In the genomic region with DNA sequence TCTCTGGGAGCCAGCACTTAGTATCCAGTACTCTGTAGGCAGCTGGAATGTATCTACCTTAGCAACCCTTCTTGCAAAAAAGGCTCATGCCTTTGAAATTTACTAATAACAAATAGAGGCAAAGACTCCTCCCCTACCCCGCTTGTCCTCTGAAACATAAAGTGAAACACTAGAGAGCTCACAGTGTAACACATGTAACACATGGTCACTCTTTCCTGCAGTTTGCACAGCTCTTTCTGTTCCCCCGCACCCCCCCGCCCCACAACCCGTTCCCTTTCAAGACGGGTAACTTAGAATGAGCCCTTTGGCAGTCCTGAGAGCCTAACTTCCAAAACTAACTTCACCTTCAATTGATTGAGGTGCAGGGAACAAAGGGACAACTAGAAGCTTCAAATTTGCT, we compare ENCODE assay signal across 21 cellular contexts. TPM values are rescaled to one million over a fixed set of nuclear protein-coding genes. Genes with fewer than 3 reads are reported as not detected.
A peak's percentile ranks its signal among the peaks of the same experiment; 100 is the strongest.
DNase-seq lines count a peak whose midpoint lies in the region; ATAC-seq and TF ChIP-seq lines count a peak whose summit lies in the region.
"Had no signal": no experiment of that assay in that cellular context is flagged by ENCODE, and none has a peak within 500 bp of the region (broad histone marks: within the 10 kb centered on the region; RNA-seq: fewer than 3 reads in every experiment).

No MANE protein-coding gene starts in this region.

- 60 to 85% (median 71%) methylated on average over 5 of the region's 5 CpGs for whole genome bisulfite sequencing in stomach, 5 donors

- H3K4me3 ChIP-seq in BLaER1: no peak overlapping the region
- H3K4me3 ChIP-seq in KMS-11 (IDR thresholded peaks at IDR 0.05; ENCODE audit: insufficient read depth, low read depth, low read length): no peak overlapping the region
- H3K4me3 ChIP-seq in stomach: no peak overlapping the region
- H3K4me3 ChIP-seq: A549 had no signal

- H3K4me1 Mint-ChIP-seq in activated T-helper 2 cell treated with anti-CD3 and anti-CD28 coated beads, Interferon-gamma antibody, Interleukin-2, Interleukin-4, amounts not matched to agents 10 μg/mL and 5 μg/mL and 100 μg/mL, durations not matched to agents 14 hours and 24 hours and 36 hours (ENCODE audit: low read depth): peaks cover 5% of the 10 kb centered on the region

- no peaks in the 10 kb centered on the region for H3K9me3 Mint-ChIP-seq in activated naive CD4-positive, alpha-beta T cell treated with anti-CD3 and anti-CD28 coated beads, Interleukin-2, amount 50 U/mL, for 72 hours
- H3K9me3 Mint-ChIP-seq in activated T-helper 2 cell treated with anti-CD3 and anti-CD28 coated beads, Interferon-gamma antibody, Interleukin-2, Interleukin-4, amounts not matched to agents 10 μg/mL and 5 μg/mL and 100 μg/mL, durations not matched to agents 14 hours and 24 hours and 36 hours: no peaks in the 10 kb centered on the region
- H3K9me3 Mint-ChIP-seq: CD8-positive, alpha-beta memory T cell had no signal

- H4K20me1 ChIP-seq in BLaER1 (no peaks in the 10 kb centered on the region), KMS-11 (ENCODE audit: insufficient read depth) (no peaks in the 10 kb centered on the region)

- no peaks in the 10 kb centered on the region for H3K36me3 Mint-ChIP-seq in activated naive CD4-positive, alpha-beta T cell treated with anti-CD3 and anti-CD28 coated beads, Interleukin-2, amount 50 U/mL, for 72 hours
- no peaks in the 10 kb centered on the region for H3K36me3 Mint-ChIP-seq in activated T-helper 2 cell treated with anti-CD3 and anti-CD28 coated beads, Interferon-gamma antibody, Interleukin-2, Interleukin-4, amounts not matched to agents 10 μg/mL and 5 μg/mL and 100 μg/mL, durations not matched to agents 14 hours and 24 hours and 36 hours (ENCODE audit: low read depth)
- H3K36me3 Mint-ChIP-seq: CD8-positive, alpha-beta memory T cell had no signal

- no peak overlapping the region for H3K9ac ChIP-seq in BLaER1
- no peak overlapping the region for H3K9ac ChIP-seq in KMS-11

- TF ChIP-seq CTCF in KMS-11 (conservative IDR thresholded peaks at IDR 0.05; ENCODE audit: low read depth, low read length) (no peak), stomach (IDR thresholded peaks at IDR 0.05) (no peak)

- peak overlapping the region; percentile 65 for H3K4me2 ChIP-seq in BLaER1
- peak overlapping the region; percentile 25; the same call in 1 of the 2 replicates for H3K4me2 ChIP-seq in KMS-11
- H3K4me2 ChIP-seq: A549 had no signal

- peak; percentile 61 for ATAC-seq in GM18868 (IDR thresholded peaks at IDR 0.05; ENCODE audit: unreplicated experiment)
- ATAC-seq in activated naive CD4-positive, alpha-beta T cell treated with anti-CD3 and anti-CD28 coated beads, Interleukin-2, amount 50 U/mL, for 72 hours: no peak
- ATAC-seq: A549 had no signal

- no peak overlapping the region for H3K27ac Mint-ChIP-seq in activated naive CD4-positive, alpha-beta T cell treated with anti-CD3 and anti-CD28 coated beads, Interleukin-2, amount 50 U/mL, for 72 hours
- H3K27ac Mint-ChIP-seq in activated T-helper 2 cell treated with anti-CD3 and anti-CD28 coated beads, Interferon-gamma antibody, Interleukin-2, Interleukin-4, amounts not matched to agents 10 μg/mL and 5 μg/mL and 100 μg/mL, durations not matched to agents 14 hours and 24 hours and 36 hours: no peak overlapping the region
- H3K27ac Mint-ChIP-seq: CD8-positive, alpha-beta memory T cell; H9 had no signal

- no peaks in the 10 kb centered on the region for H3K79me2 ChIP-seq in KMS-11 (ENCODE audit: insufficient read depth, low read depth)

- H3K9me3 ChIP-seq in BLaER1 (peaks cover 6% of the 10 kb centered on the region; the same call in 1 of the 2 replicates), stomach (no peaks in the 10 kb centered on the region)
- H3K9me3 ChIP-seq: A549 had no signal

- DNase-seq in RPMI8226: peak; percentile 45
- DNase-seq in MV-4-11 (lab: John Stamatoyannopoulos, UW): no peak
- no peak for DNase-seq in stomach
- DNase-seq in activated naive CD4-positive, alpha-beta T cell treated with anti-CD3 and anti-CD28 coated beads, Interleukin-2, amount 50 U/mL, for 72 hours (ENCODE audit: low spot score in 2 of 2): no peak
- DNase-seq in activated T-helper 2 cell treated with anti-CD3 and anti-CD28 coated beads, Interferon-gamma antibody, Interleukin-2, Interleukin-4, amounts not matched to agents 10 μg/mL and 5 μg/mL and 100 μg/mL, durations not matched to agents 14 hours and 24 hours and 36 hours (ENCODE audit: low spot score): no peak
- DNase-seq: AML-193; CD8-positive, alpha-beta memory T cell; COR-L47; DMS 273 treated with DMSO at 0.1 percent for 48 hours; DMS53; DND-41; EL; GOT3; H9; Karpas-422 had no signal

- H3K4me3 Mint-ChIP-seq in activated T-helper 2 cell treated with anti-CD3 and anti-CD28 coated beads, Interferon-gamma antibody, Interleukin-2, Interleukin-4, amounts not matched to agents 10 μg/mL and 5 μg/mL and 100 μg/mL, durations not matched to agents 14 hours and 24 hours and 36 hours (ENCODE audit: low read depth): no peak overlapping the region
- H3K4me3 Mint-ChIP-seq: CD8-positive, alpha-beta memory T cell; H9 had no signal

- H2AFZ ChIP-seq in KMS-11 (ENCODE audit: low read depth): peak overlapping the region; percentile 18; the same call in 1 of the 2 replicates

- H3K36me3 ChIP-seq in BLaER1 (no peaks in the 10 kb centered on the region), KMS-11 (ENCODE audit: insufficient read depth) (no peaks in the 10 kb centered on the region), stomach (no peaks in the 10 kb centered on the region)

- H3K27ac ChIP-seq in BLaER1: no peak overlapping the region
- no peak overlapping the region for H3K27ac ChIP-seq in KMS-11
- no peak overlapping the region for H3K27ac ChIP-seq in stomach
- H3K27ac ChIP-seq: 22Rv1, A549, HL-60 had no signal

- intact Hi-C loops in stomach (cut with DNase I; ENCODE audit: low total_unique reads): no loop called here
- intact Hi-C loops in activated T-helper 2 cell treated with anti-CD3 and anti-CD28 coated beads, Interferon-gamma antibody, Interleukin-2, Interleukin-4, amounts not matched to agents 10 μg/mL and 5 μg/mL and 100 μg/mL, durations not matched to agents 14 hours and 24 hours and 36 hours (cut with micrococcal nuclease): no loop called here

- peaks cover 23% of the 10 kb centered on the region for H3K27me3 Mint-ChIP-seq in activated T-helper 2 cell treated with anti-CD3 and anti-CD28 coated beads, Interferon-gamma antibody, Interleukin-2, Interleukin-4, amounts not matched to agents 10 μg/mL and 5 μg/mL and 100 μg/mL, durations not matched to agents 14 hours and 24 hours and 36 hours (ENCODE audit: low read depth)

- H3K4me1 ChIP-seq in BLaER1 (peaks cover 33% of the 10 kb centered on the region), KMS-11 (ENCODE audit: low read depth, poor library complexity, severe bottlenecking) (peaks cover 4% of the 10 kb centered on the region), stomach (peaks cover 0 to 10% (median 0%) of the 10 kb centered on the region in 4 donors)
- H3K4me1 ChIP-seq: A549 had no signal

- H3K27me3 ChIP-seq in BLaER1: peaks cover 58% of the 10 kb centered on the region
- H3K27me3 ChIP-seq in KMS-11 (ENCODE audit: insufficient read depth, low read depth): 0 out of 2 replicates have a peak, but pooled peaks cover 2% of the 10 kb centered on the region
- H3K27me3 ChIP-seq in stomach: no peaks in the 10 kb centered on the region

- TF ChIP-seq EP300 in stomach (IDR thresholded peaks at IDR 0.05): no peak

- TF ChIP-seq POLR2A in stomach (IDR thresholded peaks at IDR 0.05): no peak

RNA-seq across cellular contexts. Expression of a gene that starts 6.0 kb away (rescaled TPM):
- 10 to 100 TPM in 1 of 5 donors, 1 to 10 TPM in 3, under 1 TPM in 1; 0.89 to 16.8 (median 2.9) TPM for total RNA-seq in stomach
- polyA plus RNA-seq in stomach: 1 to 10 TPM; 1.0 to 3.4 (median 2.4) TPM
- total RNA-seq in activated naive CD4-positive, alpha-beta T cell treated with anti-CD3 and anti-CD28 coated beads, Interleukin-2, amount 50 U/mL, for 72 hours: 10 to 100 TPM in 1 of 2 donors, 1 to 10 TPM in 1; 5.9 to 10.0 TPM
- 14.9 and 16.2 TPM in 2 replicates for total RNA-seq in activated T-helper 2 cell treated with anti-CD3 and anti-CD28 coated beads, Interferon-gamma antibody, Interleukin-2, Interleukin-4, amounts not matched to agents 10 μg/mL and 5 μg/mL and 100 μg/mL, durations not matched to agents 14 hours and 24 hours and 36 hours
